8 cellular contexts compared by ENCODE assay signal in genomic region chr15:91224750-91225380, GRCh38.
A peak's percentile ranks its signal among the peaks of the same experiment; 100 is the strongest.
DNase-seq lines count a peak whose midpoint lies in the region; ATAC-seq and TF ChIP-seq lines count a peak whose summit lies in the region.

No MANE protein-coding gene starts in this region.

- ATAC-seq in HG02759 (IDR thresholded peaks at IDR 0.05; ENCODE audit: unreplicated experiment), result no peak

- H3K27me3 ChIP-seq in kidney epithelial cell (ENCODE audit: control insufficient read depth, insufficient read depth, low read length), result no peaks in the 10 kb centered on the region

- peak; percentile 41 for DNase-seq in ACHN
- peak; percentile 69 to 81 for DNase-seq in NCI-H2081 (lab: John Stamatoyannopoulos, UW)
- peak; percentile 15 for DNase-seq in astrocyte of the spinal cord (ENCODE audit: low read depth, low spot score)
- no peak for DNase-seq in kidney epithelial cell (ENCODE audit: low read depth)
- no peak for DNase-seq in activated CD8-positive, alpha-beta memory T cell treated with anti-CD3 and anti-CD28 coated beads, Interleukin-2, amount 50 U/mL, for 4 hours
- DNase-seq in NCI-H1048 (lab: John Stamatoyannopoulos, UW), result no peak

- TF ChIP-seq CTCF in GM12873 (IDR thresholded peaks at IDR 0.05; ENCODE audit: insufficient read depth, low read depth, low read length, missing control alignments) (peak; percentile 76), astrocyte of the spinal cord (IDR thresholded peaks at IDR 0.05; ENCODE audit: low read depth, low read length) (peak; percentile 63), kidney epithelial cell (IDR thresholded peaks at IDR 0.05; ENCODE audit: insufficient read depth, low read length, poor library complexity, severe bottlenecking) (peak; percentile 55)

- H3K36me3 ChIP-seq in kidney epithelial cell (ENCODE audit: control insufficient read depth, insufficient read depth, low read length), result no peaks in the 10 kb centered on the region

- no peak overlapping the region for H3K4me3 ChIP-seq in astrocyte of the spinal cord (ENCODE audit: low read depth, low read length)
- H3K4me3 ChIP-seq in kidney epithelial cell (ENCODE audit: low read depth, low read length), result no peak overlapping the region

- in situ Hi-C loops in ACHN (cut with HindIII; ENCODE audit: low pct_ligation_motif_present, low pct_unique_long_range_greater_than_20kb, low sequenced_read_pairs), result no loop called here
- in situ Hi-C loops in astrocyte of the spinal cord (cut with HindIII; ENCODE audit: low sequenced_read_pairs), result no loop called here

Comparison
In these comparisons a context has a peak if more than half of its experiments do, and no peak if none do; other contexts are left out.
1. DNase-seq: peak in ACHN (single experiment), NCI-H2081 (2 of 2) and astrocyte of the spinal cord (single experiment); none in kidney epithelial cell (single experiment), activated CD8-positive, alpha-beta memory T cell treated with anti-CD3 and anti-CD28 coated beads, Interleukin-2, amount 50 U/mL, for 4 hours (single experiment) and NCI-H1048 (single experiment).
2. Peak in every context shown above with its lines, with median percentiles within 50 percentile points of each other: CTCF ChIP-seq.